Comparison of ENCODE assay signal across 8 cellular contexts in genomic region chr7:26667514-26668133, GRCh38.
A peak's percentile ranks its signal among the peaks of the same experiment; 100 is the strongest.
DNase-seq lines count a peak whose midpoint lies in the region; FAIRE-seq and TF ChIP-seq lines count a peak whose summit lies in the region.

No MANE protein-coding gene starts in this region.

- TF ChIP-seq CTCF in 22Rv1 (IDR thresholded peaks at IDR 0.05) (peak; percentile 100), Peyer's patch (IDR thresholded peaks at IDR 0.05) (peak; percentile 39 to 92 (median 78)), foreskin fibroblast (IDR thresholded peaks at IDR 0.05; ENCODE audit: low read depth, low read length) (peak; percentile 81), uterus (IDR thresholded peaks at IDR 0.05) (peak; percentile 65 to 90 (median 76))

- no peak for TF ChIP-seq POLR2A in GM12891 (IDR thresholded peaks at IDR 0.05; ENCODE audit: low read depth, low read length)
- no peak for TF ChIP-seq POLR2A in Peyer's patch (IDR thresholded peaks at IDR 0.05)
- no peak for TF ChIP-seq POLR2A in uterus (IDR thresholded peaks at IDR 0.05)

- peaks cover 0 to 3% (median 0%) of the 10 kb centered on the region in 4 donors for H3K4me1 ChIP-seq in Peyer's patch
- no peaks in the 10 kb centered on the region for H3K4me1 ChIP-seq in uterus

- intact Hi-C loops in uterus (cut with DNase I; ENCODE audit: low total_unique reads) = no loop called here

- no peaks in the 10 kb centered on the region for H3K9me3 ChIP-seq in Peyer's patch
- no peaks in the 10 kb centered on the region for H3K9me3 ChIP-seq in uterus

- H3K27ac ChIP-seq in 22Rv1 = no peak overlapping the region
- no peak overlapping the region for H3K27ac ChIP-seq in Peyer's patch
- no peak overlapping the region for H3K27ac ChIP-seq in uterus

- H3K27me3 ChIP-seq in Peyer's patch (no peaks in the 10 kb centered on the region), uterus (peaks cover 0 to 23% of the 10 kb centered on the region in 2 donors)

- no peak for DNase-seq in GM12891 (ENCODE audit: insufficient read length, low spot score)
- DNase-seq in M059J (ENCODE audit: low read depth) = peak; percentile 94
- peak in 1 of 3 donors; percentile 74 for DNase-seq in Peyer's patch
- peak; percentile 0 for DNase-seq in activated T-helper 9 cell treated with anti-CD3 and anti-CD28 coated beads, Interleukin-2, amount 50 U/mL, for 16 hours (ENCODE audit: low read depth)
- DNase-seq in foreskin fibroblast = peak; percentile 83 to 93
- peak; percentile 78 for DNase-seq in occipital lobe (lab: John Stamatoyannopoulos, UW)
- peak; percentile 49 to 71 for DNase-seq in uterus

- H3K36me3 ChIP-seq in Peyer's patch = no peaks in the 10 kb centered on the region
- H3K36me3 ChIP-seq in uterus = no peaks in the 10 kb centered on the region

- FAIRE-seq in GM12891 (lab: Jason Lieb, UNC) = peak; percentile 94

- no peak overlapping the region for H3K4me3 ChIP-seq in Peyer's patch
- no peak overlapping the region for H3K4me3 ChIP-seq in foreskin fibroblast (ENCODE audit: low read depth in 1 of 2, low read length in 2 of 2)
- H3K4me3 ChIP-seq in uterus = no peak overlapping the region

TF ChIP-seq in GM12891, 5 proteins besides CTCF, POLR2A, EP300 and RAD21:
- TF ChIP-seq PAX5 (IDR thresholded peaks at IDR 0.05; ENCODE audit: insufficient read depth, low read length, severe bottlenecking) = no peak
